ENCODE assay signal across 17 cellular contexts in genomic region chr7:116215550-116215949, GRCh38. TPM values are rescaled to one million over a fixed set of nuclear protein-coding genes. Genes with fewer than 3 reads are reported as not detected.
DNase-seq lines count a peak whose midpoint lies in the region; ATAC-seq and TF ChIP-seq lines count a peak whose summit lies in the region.
"Had no signal": no experiment of that assay in that cellular context is flagged by ENCODE, and none has a peak within 500 bp of the region (broad histone marks: within the 10 kb centered on the region; RNA-seq: fewer than 3 reads in every experiment).

No MANE protein-coding gene starts in this region.

- intact Hi-C loops in activated naive CD4-positive, alpha-beta T cell treated with anti-CD3 and anti-CD28 coated beads for 36 hours (cut with micrococcal nuclease) = loop anchor here (10.0 kb wide), 4 partner anchors 739 to 1969 kb away; partner anchors contain the start of genes LSM8 and ST7
- intact Hi-C loops in activated T-helper 1 cell treated with anti-CD3 and anti-CD28 coated beads, Interleukin-12 subunit alpha, Interleukin-12 subunit beta, Interleukin-2, Interleukin-4 antibody, amounts not matched to agents 30 ng/mL and 10 ng/mL and 1 ng/mL, durations not matched to agents 14 hours and 24 hours and 36 hours (cut with micrococcal nuclease) = loop anchor here (10.0 kb wide), 4 partner anchors 799 to 1969 kb away; partner anchors contain the start of genes LSM8 and MDFIC
- intact Hi-C loops in Caco-2 (cut with micrococcal nuclease; ENCODE audit: unreplicated experiment) = no loop called here

- H3K36me3 ChIP-seq in gastroesophageal sphincter = no peaks in the 10 kb centered on the region
- H3K36me3 ChIP-seq in Caco-2 (ENCODE audit: control insufficient read depth, insufficient read depth, low read length) = no peaks in the 10 kb centered on the region
- H3K36me3 ChIP-seq: tibial nerve had no signal

- WGBS in gastroesophageal sphincter (ENCODE audit: low coverage in 1 of 2), 2 donors = 52 to 80% methylated on average over 2 of the region's 2 CpGs

- no peak for TF ChIP-seq EP300 in gastroesophageal sphincter (IDR thresholded peaks at IDR 0.05)

- peaks cover 63% of the 10 kb centered on the region for H3K4me1 Mint-ChIP-seq in activated naive CD4-positive, alpha-beta T cell treated with anti-CD3 and anti-CD28 coated beads for 36 hours (ENCODE audit: low read depth)
- peaks cover 88% of the 10 kb centered on the region for H3K4me1 Mint-ChIP-seq in activated T-helper 1 cell treated with anti-CD3 and anti-CD28 coated beads, Interleukin-12 subunit alpha, Interleukin-12 subunit beta, Interleukin-2, Interleukin-4 antibody, amounts not matched to agents 30 ng/mL and 10 ng/mL and 1 ng/mL, durations not matched to agents 14 hours and 24 hours and 36 hours (ENCODE audit: low read depth)
- H3K4me1 Mint-ChIP-seq in type B pancreatic cell (ENCODE audit: unreplicated experiment) = peaks cover 52% of the 10 kb centered on the region
- H3K4me1 Mint-ChIP-seq in Caco-2 (ENCODE audit: low read depth, unreplicated experiment) = peaks cover 41% of the 10 kb centered on the region
- H3K4me1 Mint-ChIP-seq in mesothelial cell of epicardium = peaks cover 71% of the 10 kb centered on the region

- DNase-seq in activated naive CD4-positive, alpha-beta T cell treated with anti-CD3 and anti-CD28 coated beads for 36 hours = no peak
- DNase-seq in activated naive CD4-positive, alpha-beta T cell treated with anti-CD3 and anti-CD28 coated beads, Interleukin-2, amount 50 U/mL, for 16 hours = no peak
- no peak for DNase-seq in activated T-helper 1 cell treated with anti-CD3 and anti-CD28 coated beads, Interleukin-12 subunit alpha, Interleukin-12 subunit beta, Interleukin-2, Interleukin-4 antibody, amounts not matched to agents 30 ng/mL and 10 ng/mL and 1 ng/mL, durations not matched to agents 14 hours and 24 hours and 36 hours (ENCODE audit: low spot score)
- DNase-seq in type B pancreatic cell (ENCODE audit: extremely low spot score, unreplicated experiment) (no peak), cerebellar cortex (ENCODE audit: low spot score) (no peak), Caco-2 (no peak), mesothelial cell of epicardium (ENCODE audit: low spot score in 2 of 2, unreplicated experiment in 2 of 2) (no peak)
- DNase-seq: activated CD4-positive, CD25-positive, alpha-beta regulatory T cell treated with anti-CD3 and anti-CD28 coated beads, Interleukin-2, amount 50 U/mL, for 72 hours; DMS153; foreskin fibroblast; naive B cell; NCI-H2029 treated with DMSO at 0.1 percent for 48 hours; NCI-H526 treated with DMSO at 0.1 percent for 48 hours; retina; SW 1271 had no signal

- peak overlapping the region; percentile 68 to 98 (median 96) for H3K27ac ChIP-seq in gastroesophageal sphincter

- POLR2A ChIA-PET in Caco-2 (lab: Charles Lee) = no interaction called here

- CTCF ChIA-PET in activated naive CD4-positive, alpha-beta T cell treated with anti-CD3 and anti-CD28 coated beads for 36 hours (lab: Charles Lee) = interaction anchor here (0.6 to 2.1 kb wide), 3 partner anchors 21 to 113 kb away, joined by 3 to 19 read pairs (median 4); no protein-coding TSS in a partner anchor
- CTCF ChIA-PET in Caco-2 (lab: Charles Lee) = no interaction called here

- TF ChIP-seq CTCF in gastroesophageal sphincter (IDR thresholded peaks at IDR 0.05) (no peak), type B pancreatic cell (conservative IDR thresholded peaks at IDR 0.05) (no peak), Caco-2 (IDR thresholded peaks at IDR 0.05; ENCODE audit: insufficient read depth in 1 of 2, low read depth in 1 of 2, low read length in 1 of 2, severe bottlenecking in 1 of 2, unreplicated experiment in 1 of 2) (no peak), mesothelial cell of epicardium (IDR thresholded peaks at IDR 0.05; ENCODE audit: unreplicated experiment) (no peak)

- H3K4me1 ChIP-seq in gastroesophageal sphincter (peaks cover 0 to 79% (median 35%) of the 10 kb centered on the region in 3 donors), Caco-2 (peaks cover 37% of the 10 kb centered on the region)

- no peak for ATAC-seq in gastroesophageal sphincter

- no peaks in the 10 kb centered on the region for H3K9me3 Mint-ChIP-seq in activated naive CD4-positive, alpha-beta T cell treated with anti-CD3 and anti-CD28 coated beads for 36 hours
- no peaks in the 10 kb centered on the region for H3K9me3 Mint-ChIP-seq in activated T-helper 1 cell treated with anti-CD3 and anti-CD28 coated beads, Interleukin-12 subunit alpha, Interleukin-12 subunit beta, Interleukin-2, Interleukin-4 antibody, amounts not matched to agents 30 ng/mL and 10 ng/mL and 1 ng/mL, durations not matched to agents 14 hours and 24 hours and 36 hours
- H3K9me3 Mint-ChIP-seq in type B pancreatic cell (no peaks in the 10 kb centered on the region), Caco-2 (ENCODE audit: unreplicated experiment) (no peaks in the 10 kb centered on the region), mesothelial cell of epicardium (no peaks in the 10 kb centered on the region)
- H3K9me3 Mint-ChIP-seq: naive B cell had no signal

- no peak overlapping the region for H3K4me3 ChIP-seq in gastroesophageal sphincter
- H3K4me3 ChIP-seq in Caco-2 (ENCODE audit: low read depth, low read length) = no peak overlapping the region
- H3K4me3 ChIP-seq: tibial nerve had no signal

- no peak for TF ChIP-seq POLR2A in gastroesophageal sphincter (IDR thresholded peaks at IDR 0.05)

- H3K4me3 Mint-ChIP-seq in activated naive CD4-positive, alpha-beta T cell treated with anti-CD3 and anti-CD28 coated beads for 36 hours = no peak overlapping the region
- peak overlapping the region; percentile 35 for H3K4me3 Mint-ChIP-seq in activated T-helper 1 cell treated with anti-CD3 and anti-CD28 coated beads, Interleukin-12 subunit alpha, Interleukin-12 subunit beta, Interleukin-2, Interleukin-4 antibody, amounts not matched to agents 30 ng/mL and 10 ng/mL and 1 ng/mL, durations not matched to agents 14 hours and 24 hours and 36 hours
- H3K4me3 Mint-ChIP-seq in type B pancreatic cell (peak overlapping the region; percentile 8), Caco-2 (ENCODE audit: unreplicated experiment) (no peak overlapping the region), mesothelial cell of epicardium (no peak overlapping the region)

- H3K27ac Mint-ChIP-seq in activated naive CD4-positive, alpha-beta T cell treated with anti-CD3 and anti-CD28 coated beads for 36 hours = peak overlapping the region; percentile 54
- H3K27ac Mint-ChIP-seq in activated T-helper 1 cell treated with anti-CD3 and anti-CD28 coated beads, Interleukin-12 subunit alpha, Interleukin-12 subunit beta, Interleukin-2, Interleukin-4 antibody, amounts not matched to agents 30 ng/mL and 10 ng/mL and 1 ng/mL, durations not matched to agents 14 hours and 24 hours and 36 hours = peak overlapping the region; percentile 64
- H3K27ac Mint-ChIP-seq in type B pancreatic cell = no peak overlapping the region
- H3K27ac Mint-ChIP-seq in Caco-2 (ENCODE audit: unreplicated experiment) = no peak overlapping the region
- H3K27ac Mint-ChIP-seq in mesothelial cell of epicardium = no peak overlapping the region

- H3K36me3 Mint-ChIP-seq in activated naive CD4-positive, alpha-beta T cell treated with anti-CD3 and anti-CD28 coated beads for 36 hours (ENCODE audit: low read depth) = peaks cover 1% of the 10 kb centered on the region
- H3K36me3 Mint-ChIP-seq in activated T-helper 1 cell treated with anti-CD3 and anti-CD28 coated beads, Interleukin-12 subunit alpha, Interleukin-12 subunit beta, Interleukin-2, Interleukin-4 antibody, amounts not matched to agents 30 ng/mL and 10 ng/mL and 1 ng/mL, durations not matched to agents 14 hours and 24 hours and 36 hours (ENCODE audit: low read depth) = peaks cover 20% of the 10 kb centered on the region
- H3K36me3 Mint-ChIP-seq in type B pancreatic cell = peaks cover 11% of the 10 kb centered on the region
- peaks cover 31% of the 10 kb centered on the region for H3K36me3 Mint-ChIP-seq in Caco-2 (ENCODE audit: insufficient read depth, unreplicated experiment)
- no peaks in the 10 kb centered on the region for H3K36me3 Mint-ChIP-seq in mesothelial cell of epicardium
- H3K36me3 Mint-ChIP-seq: naive B cell had no signal

- no TSS peak for BruUV-seq in Caco-2 (replicated peaks; lab: Mats Ljungman, UMichigan)

- H3K27me3 ChIP-seq in gastroesophageal sphincter = no peaks in the 10 kb centered on the region
- H3K27me3 ChIP-seq in Caco-2 (replicated peaks; ENCODE audit: control insufficient read depth, insufficient read depth, low read length) = no peaks in the 10 kb centered on the region

- H3K27me3 Mint-ChIP-seq in activated naive CD4-positive, alpha-beta T cell treated with anti-CD3 and anti-CD28 coated beads for 36 hours (ENCODE audit: low read depth) = no peaks in the 10 kb centered on the region
- H3K27me3 Mint-ChIP-seq in activated T-helper 1 cell treated with anti-CD3 and anti-CD28 coated beads, Interleukin-12 subunit alpha, Interleukin-12 subunit beta, Interleukin-2, Interleukin-4 antibody, amounts not matched to agents 30 ng/mL and 10 ng/mL and 1 ng/mL, durations not matched to agents 14 hours and 24 hours and 36 hours (ENCODE audit: insufficient read depth) = no peaks in the 10 kb centered on the region
- peaks cover 8% of the 10 kb centered on the region for H3K27me3 Mint-ChIP-seq in type B pancreatic cell
- no peaks in the 10 kb centered on the region for H3K27me3 Mint-ChIP-seq in Caco-2 (ENCODE audit: insufficient read depth, unreplicated experiment)
- H3K27me3 Mint-ChIP-seq in mesothelial cell of epicardium (ENCODE audit: low read depth) = no peaks in the 10 kb centered on the region
- H3K27me3 Mint-ChIP-seq: naive B cell had no signal

- H3K9me3 ChIP-seq in gastroesophageal sphincter (no peaks in the 10 kb centered on the region), Caco-2 (no peaks in the 10 kb centered on the region)
- H3K9me3 ChIP-seq: tibial nerve had no signal

RNA-seq across cellular contexts. Expression of gene TES, which starts 5.2 kb away (rescaled TPM):
- 10 to 100 TPM; 74.0 to 76.4 TPM for total RNA-seq in activated naive CD4-positive, alpha-beta T cell treated with anti-CD3 and anti-CD28 coated beads for 36 hours
- 36.2 and 38.4 TPM in 2 replicates for total RNA-seq in activated T-helper 1 cell treated with anti-CD3 and anti-CD28 coated beads, Interleukin-12 subunit alpha, Interleukin-12 subunit beta, Interleukin-2, Interleukin-4 antibody, amounts not matched to agents 30 ng/mL and 10 ng/mL and 1 ng/mL, durations not matched to agents 14 hours and 24 hours and 36 hours
- total RNA-seq in gastroesophageal sphincter (100 to 1,000 TPM; 245 to 501 (median 290) TPM), type B pancreatic cell (ENCODE audit: low replicate concordance) (91.1 and 135 TPM in 2 replicates), Caco-2 (2022) (190 and 207 TPM in 2 replicates), mesothelial cell of epicardium (131 to 146 TPM (median 137 TPM) in 3 replicates)

Comparison
In these comparisons a context has a peak if more than half of its experiments do, and no peak if none do; other contexts are left out.
1. H3K27ac Mint-ChIP-seq: peak in activated naive CD4-positive, alpha-beta T cell treated with anti-CD3 and anti-CD28 coated beads for 36 hours (single experiment) and activated T-helper 1 cell treated with anti-CD3 and anti-CD28 coated beads, Interleukin-12 subunit alpha, Interleukin-12 subunit beta, Interleukin-2, Interleukin-4 antibody, amounts not matched to agents 30 ng/mL and 10 ng/mL and 1 ng/mL, durations not matched to agents 14 hours and 24 hours and 36 hours (single experiment); none in type B pancreatic cell (single experiment), Caco-2 (single experiment) and mesothelial cell of epicardium (single experiment).
2. H3K4me3 Mint-ChIP-seq: peak in activated T-helper 1 cell treated with anti-CD3 and anti-CD28 coated beads, Interleukin-12 subunit alpha, Interleukin-12 subunit beta, Interleukin-2, Interleukin-4 antibody, amounts not matched to agents 30 ng/mL and 10 ng/mL and 1 ng/mL, durations not matched to agents 14 hours and 24 hours and 36 hours (single experiment) and type B pancreatic cell (single experiment); none in activated naive CD4-positive, alpha-beta T cell treated with anti-CD3 and anti-CD28 coated beads for 36 hours (single experiment), Caco-2 (single experiment) and mesothelial cell of epicardium (single experiment).